In the genomic region with DNA sequence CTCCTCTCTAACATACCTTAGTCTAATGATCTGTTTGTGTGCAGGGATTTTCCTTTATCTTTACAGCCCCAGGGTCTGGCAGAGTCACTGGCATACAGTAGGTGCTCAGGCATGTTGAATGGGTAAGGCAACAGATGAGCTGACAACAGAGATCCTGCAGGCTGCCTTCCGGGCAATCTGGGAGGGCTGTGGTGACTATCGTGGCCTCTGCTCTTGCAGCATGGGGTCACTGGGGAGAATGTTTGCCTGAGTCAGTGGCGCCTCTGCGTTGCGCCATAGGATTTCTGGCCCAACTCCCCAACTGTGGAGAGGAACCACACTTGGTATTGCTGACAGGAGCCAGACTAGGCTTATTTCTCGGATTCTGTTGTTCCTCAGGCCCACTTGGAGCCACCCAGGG, we compare ENCODE assay signal across 10 cellular contexts.
DNase-seq lines count a peak whose midpoint lies in the region; ATAC-seq, FAIRE-seq and TF ChIP-seq lines count a peak whose summit lies in the region.
"Had no signal": no experiment of that assay in that cellular context is flagged by ENCODE, and none has a peak within 500 bp of the region (broad histone marks: within the 10 kb centered on the region; RNA-seq: fewer than 3 reads in every experiment).

No MANE protein-coding gene starts in this region.

- DNase-seq in HS-5 (ENCODE audit: low read depth) (peak; percentile 84), brain microvascular endothelial cell (peak; percentile 87), islet precursor cell (peak; percentile 86), stromal cell of bone marrow (ENCODE audit: low read depth) (peak; percentile 92), urothelium cell line (ENCODE audit: low spot score) (no peak), NCI-H2227 (lab: John Stamatoyannopoulos, UW; ENCODE audit: unreplicated experiment) (no peak)
- DNase-seq: SHP77 had no signal

- TF ChIP-seq CTCF in brain microvascular endothelial cell (IDR thresholded peaks at IDR 0.05; ENCODE audit: low read depth, low read length, missing control alignments), result no peak

- ATAC-seq in GM18505 (IDR thresholded peaks at IDR 0.05; ENCODE audit: unreplicated experiment), result no peak
- no peak for ATAC-seq in GM18498 (IDR thresholded peaks at IDR 0.05; ENCODE audit: unreplicated experiment)

- no peak overlapping the region for H3K4me3 ChIP-seq in brain microvascular endothelial cell (ENCODE audit: low read depth, low read length)

- H3K36me3 ChIP-seq in brain microvascular endothelial cell (replicated peaks), result no peaks in the 10 kb centered on the region

- H3K27me3 ChIP-seq in brain microvascular endothelial cell (replicated peaks), result no peaks in the 10 kb centered on the region

- H3K27ac ChIP-seq in brain microvascular endothelial cell, result peak overlapping the region; percentile 92
- H3K27ac ChIP-seq: KMS-11 had no signal

- TF ChIP-seq POLR2A in GM18505 (IDR thresholded peaks at IDR 0.05; ENCODE audit: borderline replicate concordance, extremely low read depth, insufficient read depth, insufficient read length), result no peak

- in situ Hi-C loops in brain microvascular endothelial cell (cut with HindIII; ENCODE audit: low pct_ligation_motif_present, low sequenced_read_pairs), result no loop called here

- FAIRE-seq in urothelium cell line (lab: Jason Lieb, UNC), result no peak

Comparison
In these comparisons a context has a peak if more than half of its experiments do, and no peak if none do; other contexts are left out.
1. DNase-seq: peak in HS-5 (single experiment), brain microvascular endothelial cell (single experiment), islet precursor cell (single experiment) and stromal cell of bone marrow (single experiment); none in urothelium cell line (single experiment) and NCI-H2227 (single experiment).